In the genomic region with DNA sequence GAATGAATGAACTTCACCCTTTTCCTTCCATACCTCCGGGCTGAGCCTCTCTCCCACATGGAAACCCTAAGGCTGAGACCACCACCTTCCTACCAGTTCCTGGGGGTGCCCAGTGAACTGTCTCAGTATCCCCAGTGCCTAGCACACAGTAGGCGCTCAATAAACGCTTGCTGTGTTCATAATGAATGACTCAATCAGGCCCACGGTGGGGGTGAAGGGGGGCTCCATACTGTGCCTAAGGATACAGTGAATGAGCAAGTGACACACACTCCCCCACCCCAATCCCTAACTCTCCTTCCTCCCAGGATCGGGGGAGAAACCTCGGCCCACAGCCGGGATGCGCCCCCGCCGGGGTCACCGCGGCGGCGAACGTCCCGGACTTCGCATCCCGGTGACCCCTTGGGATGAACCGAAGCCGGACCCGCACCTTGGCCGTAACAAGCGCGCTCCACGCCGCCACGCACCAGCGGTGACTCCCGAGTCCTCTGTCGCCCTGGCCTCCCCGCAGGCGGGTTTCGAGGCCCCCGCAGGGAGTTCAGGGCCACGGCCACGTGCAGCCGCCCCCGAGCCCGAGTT, we compare ENCODE assay signal across 8 cellular contexts. TPM values are rescaled to one million over a fixed set of nuclear protein-coding genes. Genes with fewer than 3 reads are reported as not detected.
DNase-seq lines count a peak whose midpoint lies in the region; ATAC-seq, FAIRE-seq and TF ChIP-seq lines count a peak whose summit lies in the region.

No MANE protein-coding gene starts in this region.

- no peaks in the 10 kb centered on the region for H3K36me3 ChIP-seq in ACC112 (ENCODE audit: insufficient read depth, low read length)
- H3K36me3 ChIP-seq in HUES64 (ENCODE audit: insufficient read depth, low read length), result 0 out of 2 replicates have a peak, but pooled peaks cover 2% of the 10 kb centered on the region
- H3K36me3 ChIP-seq in H1 (ENCODE audit: control insufficient read depth in 2 of 4, insufficient read depth in 4 of 4, low read length in 3 of 4), result no peaks in the 10 kb centered on the region

- H3K4ac ChIP-seq in H1 (replicated peaks; ENCODE audit: insufficient read length, low read depth, low read length), result peak overlapping the region; percentile 19

- H3K23ac ChIP-seq in H1 (ENCODE audit: insufficient read length), result no peak overlapping the region

- no peak overlapping the region for H3K14ac ChIP-seq in H1 (ENCODE audit: insufficient read length)

- H3K9ac ChIP-seq in HUES64 (ENCODE audit: low read depth, low read length) (peak overlapping the region; percentile 74), H1 (replicated peaks in 1 of 4; ENCODE audit: extremely low read depth in 1 of 4, low read depth in 3 of 4, low read length in 3 of 4) (peak overlapping the region in 2 of 4 experiments; percentile 45 to 58; a peak in 5 of 7 replicates)

- H3K4me1 ChIP-seq in ACC112 (ENCODE audit: control insufficient read depth, insufficient read depth, low read length, unreplicated experiment) (no peaks in the 10 kb centered on the region), HUES64 (ENCODE audit: insufficient read depth, low read length) (peaks cover 27% of the 10 kb centered on the region), H1 (replicated peaks in 1 of 4; ENCODE audit: control insufficient read depth in 3 of 4, insufficient read depth in 4 of 4, low read length in 3 of 4) (peaks cover 13 to 36% (median 16%) of the 10 kb centered on the region in 4 experiments)

- FAIRE-seq in H1 (lab: Jason Lieb, UNC), result no peak

- H3K27me3 ChIP-seq in ACC112 (ENCODE audit: insufficient read depth, low read length), result peaks cover 35% of the 10 kb centered on the region
- H3K27me3 ChIP-seq in HUES64 (ENCODE audit: insufficient read depth, low read length), result peaks cover 48% of the 10 kb centered on the region
- H3K27me3 ChIP-seq in H1 (replicated peaks in 1 of 4; ENCODE audit: control insufficient read depth in 3 of 4, extremely low read depth in 1 of 4, insufficient read depth in 3 of 4, low read length in 3 of 4), result peaks cover 11 to 36% (median 30%) of the 10 kb centered on the region in 4 experiments

- no peak for TF ChIP-seq CTCF in H1 (IDR thresholded peaks at IDR 0.05; ENCODE audit: control extremely low read depth in 1 of 3, insufficient read depth in 1 of 3, low read depth in 1 of 3, low read length in 3 of 3)

- 2% methylated on average over 39 of the region's 39 CpGs for WGBS in HUES64
- WGBS in H1 (ENCODE audit: extremely low coverage in 1 of 2, insufficient coverage in 1 of 2, insufficient read length in 1 of 2, insufficient replicate concordance in 2 of 2, low coverage in 1 of 2, low lambda C conversion rate in 2 of 2, missing lambda C conversion rate in 1 of 2), 2 experiments, result 4% methylated on average over 30 of the region's 39 CpGs; no CpG with 5 or more reads in 1 of the 2 experiments

- CTCF ChIA-PET in H1 (lab: Charles Lee; ENCODE audit: partially characterized antibody), result interaction anchor here (1.1 to 3.3 kb wide), 4 partner anchors 21 to 295 kb away, joined by 3 to 25 read pairs (median 4); no protein-coding TSS in a partner anchor

- peak overlapping the region; percentile 72 for H4K8ac ChIP-seq in H1 (ENCODE audit: extremely low read depth, insufficient read depth, low read length)

- H2BK120ac ChIP-seq in H1 (replicated peaks; ENCODE audit: low read depth, low read length), result no peak overlapping the region

- peak overlapping the region; percentile 66 to 96 (median 92) for H3K4me3 Mint-ChIP-seq in naive B cell

- TF ChIP-seq RAD21 in H1 (IDR thresholded peaks at IDR 0.05 in 1 of 2, conservative IDR thresholded peaks at IDR 0.05 in 1 of 2; ENCODE audit: low read depth in 2 of 2, low read length in 2 of 2), result no peak

- peak overlapping the region; percentile 48; the same call in 1 of the 2 replicates for H2AK5ac ChIP-seq in H1 (ENCODE audit: low read depth, low read length)

- H2AFZ ChIP-seq in ACC112 (ENCODE audit: low read length, unreplicated experiment) (peak overlapping the region; percentile 52), H1 (ENCODE audit: low read length) (no peak overlapping the region)

- no peak for TF ChIP-seq POLR2A in H1 (IDR thresholded peaks at IDR 0.05; ENCODE audit: control extremely low read depth in 1 of 2, low read depth in 2 of 2, low read length in 2 of 2)

- no peak overlapping the region for H3K27ac ChIP-seq in ACC112 (ENCODE audit: low read depth, low read length)
- H3K27ac ChIP-seq in HUES64 (ENCODE audit: low read depth, low read length), result no peak overlapping the region
- no peak overlapping the region for H3K27ac ChIP-seq in H1 (ENCODE audit: low read depth, low read length)

- H2BK20ac ChIP-seq in H1 (ENCODE audit: low read length), result no peak overlapping the region

- peaks cover 0 to 2% of the 10 kb centered on the region in 2 experiments for H4K20me1 ChIP-seq in H1 (replicated peaks in 1 of 2; ENCODE audit: control insufficient read depth in 1 of 2, insufficient read depth in 2 of 2, low read length in 2 of 2)

- H3K4me2 ChIP-seq in H1 (ENCODE audit: insufficient read depth in 1 of 2, low read depth in 2 of 2, low read length in 2 of 2), result peak overlapping the region; percentile 74 to 96

- H2BK12ac ChIP-seq in H1 (ENCODE audit: low read depth, low read length), result no peak overlapping the region

- POLR2A ChIA-PET in H1 (lab: Charles Lee; ENCODE audit: partially characterized antibody), result interaction anchor here (0.8 to 2.0 kb wide), 3 partner anchors 11 to 91 kb away, joined by 3 to 8 read pairs (median 3); a partner anchor contains a TSS

- peaks cover 20 to 67% (median 31%) of the 10 kb centered on the region in 3 donors for H3K4me1 Mint-ChIP-seq in naive B cell

- peaks cover 0 to 6% of the 10 kb centered on the region in 2 donors for H3K36me3 Mint-ChIP-seq in naive B cell

- H3K23me2 ChIP-seq in H1 (ENCODE audit: low read depth, low read length), result peaks cover 15% of the 10 kb centered on the region; the same call in 1 of the 2 replicates

- H4K5ac ChIP-seq in H1 (ENCODE audit: insufficient read length, low read depth, low read length), result no peak overlapping the region

- H3K9me3 ChIP-seq in HUES64 (ENCODE audit: insufficient read depth, low read depth, low read length) (no peaks in the 10 kb centered on the region), H1 (ENCODE audit: insufficient read depth in 2 of 2, low read depth in 1 of 2, low read length in 1 of 2) (no peaks in the 10 kb centered on the region)

- peak overlapping the region; percentile 77 for H3K4me3 ChIP-seq in ACC112 (ENCODE audit: low read depth, low read length)
- H3K4me3 ChIP-seq in HUES64 (ENCODE audit: low read length), result peak overlapping the region; percentile 69
- H3K4me3 ChIP-seq in H1 (ENCODE audit: extremely low read depth in 1 of 4, insufficient read depth in 2 of 4, low read depth in 3 of 4, low read length in 4 of 4), result peak overlapping the region; percentile 56 to 75 (median 64)

- no peak for TF ChIP-seq EP300 in H1 (IDR thresholded peaks at IDR 0.05; ENCODE audit: borderline replicate concordance in 1 of 2, low read depth in 2 of 2, low read length in 2 of 2)

- H3K79me1 ChIP-seq in H1 (ENCODE audit: low read depth, low read length), result no peaks in the 10 kb centered on the region

- no peak overlapping the region for H3K56ac ChIP-seq in H1 (replicated peaks; ENCODE audit: insufficient read length, low read depth, low read length)

- H3K79me2 ChIP-seq in ACC112 (ENCODE audit: control insufficient read depth, insufficient read depth, low read length, unreplicated experiment) (no peaks in the 10 kb centered on the region), H1 (ENCODE audit: control insufficient read depth in 1 of 2, insufficient read depth in 2 of 2, low read length in 2 of 2) (no peaks in the 10 kb centered on the region; a peak in 1 of 4 replicates)

- DNase-seq in H1 (ENCODE audit: low read depth in 1 of 2, low spot score in 2 of 2) (no peak), naive B cell (no peak), nucleus accumbens (lab: John Stamatoyannopoulos, UW) (no peak), NCI-H2196 treated with DMSO at 0.1 percent for 48 hours (lab: John Stamatoyannopoulos, UW; ENCODE audit: unreplicated experiment) (no peak)

- 0 out of 2 replicates have a peak overlapping the region, but pooled peaks have one; percentile 21 for H3K18ac ChIP-seq in H1 (ENCODE audit: extremely low read depth, low read length)

- H2BK5ac ChIP-seq in H1 (ENCODE audit: low read depth, low read length), result no peak overlapping the region

- peak overlapping the region in 3 of 6 donors; percentile 2 to 87 (median 68) for H3K27ac Mint-ChIP-seq in naive B cell

- peaks cover 9 to 65% (median 50%) of the 10 kb centered on the region in 3 donors for H3K27me3 Mint-ChIP-seq in naive B cell

- H4K91ac ChIP-seq in H1 (replicated peaks; ENCODE audit: insufficient read length, low read length), result no peak overlapping the region

- peaks cover 0 to 2% (median 0%) of the 10 kb centered on the region in 7 donors for H3K9me3 Mint-ChIP-seq in naive B cell

- no peak for ATAC-seq in naive B cell (ENCODE audit: low read depth in 2 of 2)
- ATAC-seq in HG02798 (IDR thresholded peaks at IDR 0.05; ENCODE audit: poor library complexity, unreplicated experiment), result no peak
- no peak for ATAC-seq in GM21723 (IDR thresholded peaks at IDR 0.05; ENCODE audit: unreplicated experiment)

- H2BK15ac ChIP-seq in H1 (ENCODE audit: low read length), result no peak overlapping the region

TF ChIP-seq in H1, 55 proteins besides CTCF, POLR2A, EP300 and RAD21 (continues in another document):
- TF ChIP-seq MAFK (IDR thresholded peaks at IDR 0.05; ENCODE audit: low read depth, low read length) (no peak), CREB1 (IDR thresholded peaks at IDR 0.05) (no peak), TAF7 (optimal IDR thresholded peaks at IDR 0.05; ENCODE audit: borderline replicate concordance, low read depth, low read length) (no peak), TBP (IDR thresholded peaks at IDR 0.05; ENCODE audit: low read depth, low read length) (no peak), SIX5 (IDR thresholded peaks at IDR 0.05; ENCODE audit: low read depth, low read length) (no peak), POLR2AphosphoS5 (IDR thresholded peaks at IDR 0.05; ENCODE audit: low read depth, low read length) (no peak), RNF2 (IDR thresholded peaks at IDR 0.05; ENCODE audit: borderline replicate concordance, low read depth, low read length, missing control alignments, poor library complexity, severe bottlenecking) (peak; percentile 6), SUZ12 (IDR thresholded peaks at IDR 0.05; ENCODE audit: low read length) (peak; percentile 27)

RNA-seq across cellular contexts. Expression of a gene that starts 0.6 kb away (rescaled TPM):
- polyA plus RNA-seq in HUES64 (2013, experiment 1 of 2), result 18.1 TPM
- polyA plus RNA-seq in HUES64 (2013, experiment 2 of 2), result 19.7 TPM
- total RNA-seq in H1 (2021; fragmentation: NEBNext Ultra II Directional; extraction: Animal tissue kit (Norgen Biotek cat#: 25700)), result 16.0 and 17.2 TPM in 2 replicates
- polyA plus RNA-seq in H1 (2011; rRNA removed) (18.0 and 35.0 TPM in 2 replicates), naive B cell (ENCODE audit: low read depth in 6 of 6) (100 to 1,000 TPM in 4 of 6 donors, 10 to 100 TPM in 2; 32.3 to 184 (median 107) TPM)
- 25.3 TPM for polyA plus RNA-seq in H1 (2011; cell fraction: cytosol; rRNA removed)
- 26.1 TPM for polyA plus RNA-seq in H1 (2011; cell fraction: nucleus; rRNA removed)
- 11.0 to 16.0 TPM (median 14.1 TPM) in 4 replicates for polyA plus RNA-seq in H1 (2012, experiment 1 of 2)
- 14.4 TPM for polyA plus RNA-seq in H1 (2012, experiment 2 of 2)
- polyA plus RNA-seq in H1 (2013, experiment 1 of 2), result 10.5 TPM
- polyA plus RNA-seq in H1 (2013, experiment 2 of 2), result 11.7 TPM
- 8.6 and 12.7 TPM in 2 replicates for polyA minus RNA-seq in H1 (2011; rRNA and poly(A)+ RNA removed)
- polyA minus RNA-seq in H1 (2011; cell fraction: cytosol; rRNA and poly(A)+ RNA removed), result 14.5 TPM
- polyA minus RNA-seq in H1 (2011; cell fraction: nucleus; rRNA and poly(A)+ RNA removed), result 10.1 TPM
